In the genomic region with DNA sequence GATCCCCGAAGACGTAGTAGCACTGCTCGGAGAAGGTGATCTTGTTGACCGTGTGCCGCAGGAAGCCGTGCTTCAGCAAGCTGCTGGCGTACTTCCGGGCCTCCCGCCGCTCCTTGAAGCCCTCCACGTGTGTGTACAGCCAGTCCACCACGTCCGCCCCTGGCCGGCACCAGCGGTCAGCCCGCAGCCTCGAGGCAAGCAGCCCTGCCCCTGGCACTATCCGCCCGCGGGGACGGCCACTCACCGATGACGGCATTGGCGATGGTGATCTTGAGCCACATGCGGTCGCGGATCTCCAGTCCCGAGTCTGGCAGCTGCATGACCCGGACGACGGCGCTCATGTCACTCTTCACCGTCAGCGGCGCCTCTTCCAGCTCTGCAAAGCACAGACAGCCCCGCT, we compare ENCODE assay signal across 19 cellular contexts. TPM values are rescaled to one million over a fixed set of nuclear protein-coding genes. Genes with fewer than 3 reads are reported as not detected.
A peak's percentile ranks its signal among the peaks of the same experiment; 100 is the strongest.
DNase-seq lines count a peak whose midpoint lies in the region; ATAC-seq, FAIRE-seq and TF ChIP-seq lines count a peak whose summit lies in the region.
"Had no signal": no experiment of that assay in that cellular context is flagged by ENCODE, and none has a peak within 500 bp of the region (broad histone marks: within the 10 kb centered on the region; RNA-seq: fewer than 3 reads in every experiment).

No MANE protein-coding gene starts in this region.

- H3K36me3 ChIP-seq in HCT116 (ENCODE audit: control insufficient read depth in 1 of 2, insufficient read depth in 2 of 2, low read length in 2 of 2) (peaks cover 7 to 40% of the 10 kb centered on the region in 2 experiments; a peak in 3 of 4 replicates), GM12878 (ENCODE audit: control insufficient read depth in 2 of 2, insufficient read depth in 2 of 2, low read length in 1 of 2) (peaks cover 0 to 5% of the 10 kb centered on the region in 2 experiments), uterus (no peaks in the 10 kb centered on the region)

- H3K27me3 ChIP-seq in HCT116 (ENCODE audit: insufficient read depth, low read length) (no peaks in the 10 kb centered on the region), GM12878 (replicated peaks in 1 of 2; ENCODE audit: control insufficient read depth in 2 of 2, insufficient read depth in 2 of 2, low read length in 1 of 2) (no peaks in the 10 kb centered on the region), uterus (no peaks in the 10 kb centered on the region)
- H3K27me3 ChIP-seq: BLaER1 treated with 17β-estradiol and CSF1 and Interleukin-3, amounts not matched to agents 10 nM and 100 nM; SJCRH30 had no signal

- WGBS in GM12878 (ENCODE audit: insufficient coverage, insufficient replicate concordance, low lambda C conversion rate, missing lambda C conversion rate): 95% methylated on average over 17 of the region's 36 CpGs

- H3K79me2 ChIP-seq in HCT116 (ENCODE audit: insufficient read depth, low read length) (peaks cover 36% of the 10 kb centered on the region), GM12878 (ENCODE audit: control insufficient read depth, insufficient read depth, low read length) (no peaks in the 10 kb centered on the region)

- no peak overlapping the region for H2AFZ ChIP-seq in HCT116 (ENCODE audit: low read depth, low read length, poor library complexity, severe bottlenecking)
- H2AFZ ChIP-seq in GM12878 (ENCODE audit: control insufficient read depth, low read depth, low read length): no peak overlapping the region

- CTCF ChIA-PET in HCT116 (lab: Charles Lee) (no interaction called here), GM12878 (lab: Yijun Ruan, JAX) (no interaction called here)

- SMC1A ChIA-PET in GM12878 (lab: Charles Lee; ENCODE audit: uncharacterized antibody, unreplicated experiment): no interaction called here

- H3K9ac ChIP-seq in HCT116 (ENCODE audit: low read length): no peak overlapping the region
- no peak overlapping the region for H3K9ac ChIP-seq in GM12878 (ENCODE audit: control insufficient read depth, insufficient read depth, low read length)
- H3K9ac ChIP-seq: BLaER1 treated with 17β-estradiol and CSF1 and Interleukin-3, amounts not matched to agents 10 nM and 100 nM; KMS-11 had no signal

- TF ChIP-seq RAD21 in HCT116 (IDR thresholded peaks at IDR 0.05; ENCODE audit: low read depth): no peak
- no peak for TF ChIP-seq RAD21 in GM12878 (IDR thresholded peaks at IDR 0.05; ENCODE audit: insufficient read depth, low read depth, low read length)

- POLR2A ChIA-PET in HCT116 (lab: Charles Lee): interaction anchor here (0.6 to 1.4 kb wide), 3 partner anchors 10 to 56 kb away, joined by 3 to 4 read pairs (median 4); no protein-coding TSS in a partner anchor
- POLR2A ChIA-PET in GM12878 (lab: Charles Lee): no interaction called here

- no peak for TF ChIP-seq POLR2A in HCT116 (IDR thresholded peaks at IDR 0.05; ENCODE audit: borderline replicate concordance, extremely low read depth, insufficient read depth, insufficient read length)
- no peak for TF ChIP-seq POLR2A in GM12878 (IDR thresholded peaks at IDR 0.05; ENCODE audit: low read depth, low read length)
- TF ChIP-seq POLR2A in uterus (IDR thresholded peaks at IDR 0.05): no peak

- ATAC-seq in HCT116 (no peak), GM12878 (no peak)
- ATAC-seq: Right ventricle myocardium inferior had no signal

- DNase-seq in HCT116 (ENCODE audit: low read depth, low spot score) (no peak), GM12878 (ENCODE audit: low read depth, low spot score) (no peak), uterus (no peak)
- no peak for DNase-seq in activated naive CD4-positive, alpha-beta T cell (lab: John Stamatoyannopoulos, UW)
- DNase-seq: AML-193; HFFc6; NCI-H1048; NCI-H1694; NCI-H2029 treated with DMSO at 0.1 percent for 48 hours; NCI-H446 treated with DMSO at 0.1 percent for 48 hours; NK-92 treated with Interleukin-12 subunit alpha and Interleukin-12 subunit beta, amount 100 ng/mL, for 24 hours; SJCRH30 had no signal

- H4K20me1 ChIP-seq in HCT116 (ENCODE audit: insufficient read depth): peaks cover 4% of the 10 kb centered on the region; the same call in 1 of the 2 replicates
- H4K20me1 ChIP-seq in GM12878 (ENCODE audit: control insufficient read depth, insufficient read depth): no peaks in the 10 kb centered on the region

- H3K4me1 ChIP-seq in HCT116 (ENCODE audit: control insufficient read depth in 1 of 2, insufficient read depth in 2 of 2, low read length in 2 of 2): peaks cover 1 to 33% of the 10 kb centered on the region in 2 experiments
- H3K4me1 ChIP-seq in GM12878 (ENCODE audit: control insufficient read depth, insufficient read depth, low read length): no peaks in the 10 kb centered on the region
- no peaks in the 10 kb centered on the region for H3K4me1 ChIP-seq in uterus
- H3K4me1 ChIP-seq: SJCRH30 had no signal

- no peak overlapping the region for H3K4me3 ChIP-seq in HCT116 (replicated peaks in 1 of 2; ENCODE audit: low read depth in 1 of 2, low read length in 2 of 2)
- H3K4me3 ChIP-seq in GM12878: no peak overlapping the region
- H3K4me3 ChIP-seq in uterus: no peak overlapping the region
- H3K4me3 ChIP-seq: A549; BLaER1 treated with 17β-estradiol and CSF1 and Interleukin-3, amounts not matched to agents 10 nM and 100 nM; SJCRH30 had no signal

- H3K4me2 ChIP-seq in HCT116 (ENCODE audit: low read length) (0 out of 2 replicates have a peak overlapping the region, but pooled peaks have one; percentile 12), GM12878 (ENCODE audit: control insufficient read depth, insufficient read depth) (no peak overlapping the region)
- H3K4me2 ChIP-seq: A549; BLaER1 treated with 17β-estradiol and CSF1 and Interleukin-3, amounts not matched to agents 10 nM and 100 nM; KMS-11 had no signal

- TF ChIP-seq CTCF in HCT116 (IDR thresholded peaks at IDR 0.05 in 2 of 3, conservative IDR thresholded peaks at IDR 0.05 in 1 of 3; ENCODE audit: borderline replicate concordance in 1 of 3, insufficient read depth in 1 of 3, low read depth in 2 of 3, low read length in 2 of 3) (no peak), GM12878 (IDR thresholded peaks at IDR 0.05 in 2 of 3, conservative IDR thresholded peaks at IDR 0.05 in 1 of 3; ENCODE audit: control insufficient read depth in 2 of 3, extremely low read depth in 1 of 3, insufficient read depth in 1 of 3, low read depth in 3 of 3, low read length in 3 of 3) (no peak), uterus (IDR thresholded peaks at IDR 0.05) (no peak)

- FAIRE-seq in GM12878 (lab: Jason Lieb, UNC): no peak
- FAIRE-seq: A549, D721Med, GM18507, HTR-8/SVneo had no signal

- no peak for TF ChIP-seq EP300 in GM12878 (IDR thresholded peaks at IDR 0.05; ENCODE audit: borderline replicate concordance in 1 of 2, control insufficient read depth in 1 of 2, low read depth in 2 of 2, low read length in 2 of 2)

- H3K27ac ChIP-seq in HCT116 (ENCODE audit: low read depth, low read length): no peak overlapping the region; the same call in 1 of the 2 replicates
- no peak overlapping the region for H3K27ac ChIP-seq in GM12878 (ENCODE audit: control insufficient read depth, insufficient read depth)
- no peak overlapping the region for H3K27ac ChIP-seq in uterus
- H3K27ac ChIP-seq: A549; BLaER1 treated with 17β-estradiol and CSF1 and Interleukin-3, amounts not matched to agents 10 nM and 100 nM; KMS-11; SJCRH30 had no signal

- H3K9me3 ChIP-seq in HCT116 (ENCODE audit: control insufficient read depth in 1 of 2, insufficient read depth in 1 of 2, low read depth in 1 of 2, low read length in 2 of 2) (no peaks in the 10 kb centered on the region), GM12878 (replicated peaks; ENCODE audit: control insufficient read depth, insufficient read depth, low read length) (no peaks in the 10 kb centered on the region), uterus (no peaks in the 10 kb centered on the region)
- H3K9me3 ChIP-seq: A549; BLaER1 treated with 17β-estradiol and CSF1 and Interleukin-3, amounts not matched to agents 10 nM and 100 nM; SJCRH30 had no signal

- RAD21 ChIA-PET in HCT116 (lab: Charles Lee; ENCODE audit: low non-redundant PET in 1 of 2, low total read pairs in 2 of 2, uncharacterized antibody in 2 of 2, unreplicated experiment in 2 of 2) (no interaction called here), GM12878 (lab: Charles Lee; ENCODE audit: unreplicated experiment) (interaction anchor here (0.5 kb wide), 1 partner anchor 340 kb away, joined by 3 read pairs; no protein-coding TSS in a partner anchor)

- in situ Hi-C loops in GM12878 (cut with MboI): no loop called here

- H3K9me2 ChIP-seq in HCT116 (ENCODE audit: insufficient read depth): no peaks in the 10 kb centered on the region

- intact Hi-C loops in HCT116 (cut with micrococcal nuclease) (no loop called here), GM12878 (cut with micrococcal nuclease; ENCODE audit: unreplicated experiment) (no loop called here), uterus (cut with DNase I; ENCODE audit: low total_unique reads) (no loop called here)

- BruUV-seq in HCT116 (replicated peaks; lab: Mats Ljungman, UMichigan): no TSS peak
- BruUV-seq in GM12878 (replicated peaks; lab: Mats Ljungman, UMichigan): no TSS peak

RNA-seq across cellular contexts. Expression of gene TAS1R3, which starts 7.2 kb away (rescaled TPM):
- total RNA-seq in HCT116 (2021; ENCODE audit: unreplicated experiment): 0.07 TPM
- polyA plus RNA-seq in HCT116 (2012): 0.33 and 0.37 TPM in 2 replicates
- total RNA-seq in GM12878 (2013; cell fraction: nucleolus; rRNA removed): 0.73 and 1.2 TPM in 2 replicates
- total RNA-seq in GM12878 (2014; rRNA removed): 0.05 and 0.06 TPM in 2 replicates
- total RNA-seq in GM12878 (2014; rRNA removed; fragmentation: Illumina TruSeq; extraction: Trizol): 0.04 and 0.05 TPM in 2 replicates
- 0.29 and 0.51 TPM in 2 replicates for total RNA-seq in GM12878 (2021)
- polyA plus RNA-seq in GM12878 (2011; ENCODE audit: low read depth): 0.20 TPM
- polyA plus RNA-seq in GM12878 (2011; rRNA removed): 0.03 and 0.08 TPM in 2 replicates
- 0.10 and 0.15 TPM in 2 replicates for polyA plus RNA-seq in GM12878 (2011; cell fraction: cytosol; rRNA removed)
- polyA plus RNA-seq in GM12878 (2011; cell fraction: nucleus; rRNA removed): 2.7 and 2.9 TPM in 2 replicates
- 0.46 and 0.62 TPM in 2 replicates for polyA plus RNA-seq in GM12878 (2012)
- not detected in 2 replicates for polyA plus RNA-seq in GM12878 (2014; fragmentation: Illumina TruSeq; extraction: Trizol)
- polyA plus RNA-seq in GM12878 (2014; fragmentation: Nextera tagmentation; extraction: Ambion mirVana): not detected
- polyA plus RNA-seq in GM12878 (2014; rRNA removed): 0.19 and 0.41 TPM in 2 replicates
- polyA plus RNA-seq in GM12878 (2016; fragmentation: Nextera tagmentation; extraction: Ambion mirVana): under 1 TPM; 0.08 to 0.38 TPM
- polyA minus RNA-seq in GM12878 (2011; rRNA and poly(A)+ RNA removed): 0.21 TPM in 1 of 2 replicates, not detected in the other
- 0.27 TPM in 1 of 2 replicates, not detected in the other for polyA minus RNA-seq in GM12878 (2011; cell fraction: cytosol; rRNA and poly(A)+ RNA removed)
- 0.60 and 0.77 TPM in 2 replicates for polyA minus RNA-seq in GM12878 (2011; cell fraction: nucleus; rRNA and poly(A)+ RNA removed)
- under 1 TPM in 2 of 4 donors, not detected in 2; 0.14 to 0.34 TPM for total RNA-seq in uterus

RNA-seq across cellular contexts. Expression of gene DVL1, which starts 10.9 kb away (rescaled TPM):
- total RNA-seq in HCT116 (2021; ENCODE audit: unreplicated experiment): 160 TPM
- 193 and 219 TPM in 2 replicates for polyA plus RNA-seq in HCT116 (2012)
- 58.9 and 70.1 TPM in 2 replicates for total RNA-seq in GM12878 (2013; cell fraction: nucleolus; rRNA removed)
- 23.5 and 31.1 TPM in 2 replicates for total RNA-seq in GM12878 (2014; rRNA removed)
- total RNA-seq in GM12878 (2014; rRNA removed; fragmentation: Illumina TruSeq; extraction: Trizol): 6.1 and 7.5 TPM in 2 replicates
- total RNA-seq in GM12878 (2021): 29.8 and 30.8 TPM in 2 replicates
- polyA plus RNA-seq in GM12878 (2011; ENCODE audit: low read depth): 3.9 TPM
- 3.6 and 7.3 TPM in 2 replicates for polyA plus RNA-seq in GM12878 (2011; rRNA removed)
- polyA plus RNA-seq in GM12878 (2011; cell fraction: cytosol; rRNA removed): 9.5 and 17.3 TPM in 2 replicates
- polyA plus RNA-seq in GM12878 (2011; cell fraction: nucleus; rRNA removed): 104 and 127 TPM in 2 replicates
- 16.5 and 17.7 TPM in 2 replicates for polyA plus RNA-seq in GM12878 (2012)
- polyA plus RNA-seq in GM12878 (2014; fragmentation: Illumina TruSeq; extraction: Trizol): 0.48 and 1.6 TPM in 2 replicates
- polyA plus RNA-seq in GM12878 (2014; fragmentation: Nextera tagmentation; extraction: Ambion mirVana): under 1 TPM; 0.10 to 0.53 TPM
- polyA plus RNA-seq in GM12878 (2014; rRNA removed): 29.6 and 35.6 TPM in 2 replicates
- polyA plus RNA-seq in GM12878 (2016; fragmentation: Nextera tagmentation; extraction: Ambion mirVana): 1 to 10 TPM; 1.3 to 1.9 TPM
- polyA minus RNA-seq in GM12878 (2011; rRNA and poly(A)+ RNA removed): 7.3 and 12.8 TPM in 2 replicates
- polyA minus RNA-seq in GM12878 (2011; cell fraction: cytosol; rRNA and poly(A)+ RNA removed): 10.6 and 10.9 TPM in 2 replicates
- 20.3 and 28.3 TPM in 2 replicates for polyA minus RNA-seq in GM12878 (2011; cell fraction: nucleus; rRNA and poly(A)+ RNA removed)
- 10 to 100 TPM; 35.6 to 94.5 (median 49.7) TPM for total RNA-seq in uterus

RNA-seq across cellular contexts. Expression of gene CPTP, which starts 13.7 kb away (rescaled TPM):
- 16.3 TPM for total RNA-seq in HCT116 (2021; ENCODE audit: unreplicated experiment)
- polyA plus RNA-seq in HCT116 (2012): 11.2 and 13.9 TPM in 2 replicates
- total RNA-seq in GM12878 (2013; cell fraction: nucleolus; rRNA removed): 16.5 and 18.3 TPM in 2 replicates
- 16.7 and 21.2 TPM in 2 replicates for total RNA-seq in GM12878 (2014; rRNA removed)
- 2.8 and 4.3 TPM in 2 replicates for total RNA-seq in GM12878 (2014; rRNA removed; fragmentation: Illumina TruSeq; extraction: Trizol)
- total RNA-seq in GM12878 (2021): 19.6 and 20.2 TPM in 2 replicates
- polyA plus RNA-seq in GM12878 (2011; ENCODE audit: low read depth): 2.5 TPM
- 1.7 and 2.9 TPM in 2 replicates for polyA plus RNA-seq in GM12878 (2011; rRNA removed)
- 6.0 and 10.7 TPM in 2 replicates for polyA plus RNA-seq in GM12878 (2011; cell fraction: cytosol; rRNA removed)
- 9.1 and 12.3 TPM in 2 replicates for polyA plus RNA-seq in GM12878 (2011; cell fraction: nucleus; rRNA removed)
- 10.1 and 10.4 TPM in 2 replicates for polyA plus RNA-seq in GM12878 (2012)
- polyA plus RNA-seq in GM12878 (2014; fragmentation: Illumina TruSeq; extraction: Trizol): 1.8 TPM in 1 of 2 replicates, not detected in the other
- under 1 TPM; 0.06 to 0.18 TPM for polyA plus RNA-seq in GM12878 (2014; fragmentation: Nextera tagmentation; extraction: Ambion mirVana)
- polyA plus RNA-seq in GM12878 (2014; rRNA removed): 15.7 and 19.2 TPM in 2 replicates
- 10 to 100 TPM; 17.7 to 24.3 TPM for polyA plus RNA-seq in GM12878 (2016; fragmentation: Nextera tagmentation; extraction: Ambion mirVana)
- polyA minus RNA-seq in GM12878 (2011; rRNA and poly(A)+ RNA removed): 1.8 and 7.2 TPM in 2 replicates
- 5.3 and 9.6 TPM in 2 replicates for polyA minus RNA-seq in GM12878 (2011; cell fraction: cytosol; rRNA and poly(A)+ RNA removed)
- polyA minus RNA-seq in GM12878 (2011; cell fraction: nucleus; rRNA and poly(A)+ RNA removed): 11.4 and 14.2 TPM in 2 replicates
- 10 to 100 TPM in 2 of 4 donors, 1 to 10 TPM in 2; 3.5 to 23.9 (median 16.4) TPM for total RNA-seq in uterus

RNA-seq across cellular contexts. Expression of gene INTS11, which starts 13.8 kb away (rescaled TPM):
- total RNA-seq in HCT116 (2021; ENCODE audit: unreplicated experiment): 161 TPM
- 161 and 165 TPM in 2 replicates for polyA plus RNA-seq in HCT116 (2012)
- total RNA-seq in GM12878 (2013; cell fraction: nucleolus; rRNA removed): 160 and 166 TPM in 2 replicates
- 86.6 and 98.3 TPM in 2 replicates for total RNA-seq in GM12878 (2014; rRNA removed)
- 36.8 and 41.1 TPM in 2 replicates for total RNA-seq in GM12878 (2014; rRNA removed; fragmentation: Illumina TruSeq; extraction: Trizol)
- 87.3 and 104 TPM in 2 replicates for total RNA-seq in GM12878 (2021)
- 34.7 TPM for polyA plus RNA-seq in GM12878 (2011; ENCODE audit: low read depth)
- polyA plus RNA-seq in GM12878 (2011; rRNA removed): 43.9 and 78.4 TPM in 2 replicates
- polyA plus RNA-seq in GM12878 (2011; cell fraction: cytosol; rRNA removed): 134 and 137 TPM in 2 replicates
- polyA plus RNA-seq in GM12878 (2011; cell fraction: nucleus; rRNA removed): 386 and 456 TPM in 2 replicates
- polyA plus RNA-seq in GM12878 (2012): 77.9 and 92.3 TPM in 2 replicates
- polyA plus RNA-seq in GM12878 (2014; fragmentation: Illumina TruSeq; extraction: Trizol): 55.2 and 64.2 TPM in 2 replicates
- 1 to 10 TPM; 2.5 to 9.4 TPM for polyA plus RNA-seq in GM12878 (2014; fragmentation: Nextera tagmentation; extraction: Ambion mirVana)
- polyA plus RNA-seq in GM12878 (2014; rRNA removed): 117 and 130 TPM in 2 replicates
- 10 to 100 TPM; 77.0 to 79.9 TPM for polyA plus RNA-seq in GM12878 (2016; fragmentation: Nextera tagmentation; extraction: Ambion mirVana)
- polyA minus RNA-seq in GM12878 (2011; rRNA and poly(A)+ RNA removed): 67.1 and 96.1 TPM in 2 replicates
- polyA minus RNA-seq in GM12878 (2011; cell fraction: cytosol; rRNA and poly(A)+ RNA removed): 30.6 and 47.1 TPM in 2 replicates
- polyA minus RNA-seq in GM12878 (2011; cell fraction: nucleus; rRNA and poly(A)+ RNA removed): 46.7 and 94.2 TPM in 2 replicates
- 100 to 1,000 TPM in 2 of 4 donors, 10 to 100 TPM in 2; 45.6 to 277 (median 130) TPM for total RNA-seq in uterus

RNA-seq across cellular contexts. Expression of gene MXRA8, which starts 20.1 kb away (rescaled TPM):
- 0.74 TPM for total RNA-seq in HCT116 (2021; ENCODE audit: unreplicated experiment)
- polyA plus RNA-seq in HCT116 (2012): 3.6 and 3.7 TPM in 2 replicates
- total RNA-seq in GM12878 (2013; cell fraction: nucleolus; rRNA removed): 0.88 and 1.5 TPM in 2 replicates
- total RNA-seq in GM12878 (2014; rRNA removed): not detected in 2 replicates
- total RNA-seq in GM12878 (2014; rRNA removed; fragmentation: Illumina TruSeq; extraction: Trizol): not detected in 2 replicates
- 0.29 and 0.54 TPM in 2 replicates for total RNA-seq in GM12878 (2021)
- polyA plus RNA-seq in GM12878 (2011; ENCODE audit: low read depth): 0.68 TPM
- polyA plus RNA-seq in GM12878 (2011; rRNA removed): 0.11 and 0.20 TPM in 2 replicates
- polyA plus RNA-seq in GM12878 (2011; cell fraction: cytosol; rRNA removed): 0.32 and 0.49 TPM in 2 replicates
- 1.3 and 2.1 TPM in 2 replicates for polyA plus RNA-seq in GM12878 (2011; cell fraction: nucleus; rRNA removed)
- polyA plus RNA-seq in GM12878 (2012): 2.5 and 3.7 TPM in 2 replicates
- not detected in 2 replicates for polyA plus RNA-seq in GM12878 (2014; fragmentation: Illumina TruSeq; extraction: Trizol)
- not detected for polyA plus RNA-seq in GM12878 (2014; fragmentation: Nextera tagmentation; extraction: Ambion mirVana)
- polyA plus RNA-seq in GM12878 (2014; rRNA removed): 0.19 and 0.27 TPM in 2 replicates
- polyA plus RNA-seq in GM12878 (2016; fragmentation: Nextera tagmentation; extraction: Ambion mirVana): under 1 TPM in 1 of 2 experiments, not detected in 1; 0.15 TPM
- polyA minus RNA-seq in GM12878 (2011; rRNA and poly(A)+ RNA removed): not detected in 2 replicates
- not detected in 2 replicates for polyA minus RNA-seq in GM12878 (2011; cell fraction: cytosol; rRNA and poly(A)+ RNA removed)
- 0.38 TPM in 1 of 2 replicates, not detected in the other for polyA minus RNA-seq in GM12878 (2011; cell fraction: nucleus; rRNA and poly(A)+ RNA removed)
- 100 to 1,000 TPM in 2 of 4 donors, 10 to 100 TPM in 2; 86.1 to 143 (median 117) TPM for total RNA-seq in uterus
